ENCODE assay signal across 7 cellular contexts in genomic region chr19:32224371-32225244, GRCh38.
A peak's percentile ranks its signal among the peaks of the same experiment; 100 is the strongest.
DNase-seq lines count a peak whose midpoint lies in the region; ATAC-seq and TF ChIP-seq lines count a peak whose summit lies in the region.

No MANE protein-coding gene starts in this region.

- TF ChIP-seq CTCF in GM12864 (IDR thresholded peaks at IDR 0.05; ENCODE audit: low read depth, low read length, missing control alignments) (peak; percentile 86), RWPE2 (IDR thresholded peaks at IDR 0.05; ENCODE audit: poor library complexity, severe bottlenecking) (peak; percentile 95), progenitor cell of endocrine pancreas (IDR thresholded peaks at IDR 0.05; ENCODE audit: unreplicated experiment) (peak; percentile 100), vagina (IDR thresholded peaks at IDR 0.05) (peak; percentile 95 to 96 (median 96))

- H3K27ac ChIP-seq in RWPE2 (ENCODE audit: poor library complexity, severe bottlenecking) (no peak overlapping the region), vagina (no peak overlapping the region)

- H3K4me1 Mint-ChIP-seq in activated naive CD4-positive, alpha-beta T cell treated with anti-CD3 and anti-CD28 coated beads for 36 hours (ENCODE audit: low read depth) = peaks cover 14% of the 10 kb centered on the region
- H3K4me1 Mint-ChIP-seq in progenitor cell of endocrine pancreas (ENCODE audit: low read depth) = peaks cover 5% of the 10 kb centered on the region

- peak; percentile 72 for ATAC-seq in HG02973 (IDR thresholded peaks at IDR 0.05; ENCODE audit: unreplicated experiment)
- ATAC-seq in RWPE2 (ENCODE audit: low read depth) = peak; percentile 72
- ATAC-seq in Right ventricle myocardium superior (ENCODE audit: poor library complexity) = peak; percentile 98

- intact Hi-C loops in activated naive CD4-positive, alpha-beta T cell treated with anti-CD3 and anti-CD28 coated beads for 36 hours (cut with micrococcal nuclease) = loop anchor here (2.0 to 10.0 kb wide), 6 partner anchors 180 to 1557 kb away; no protein-coding TSS in a partner anchor
- intact Hi-C loops in Right ventricle myocardium superior (cut with DNase I) = loop anchor here (5.0 to 10.0 kb wide), 2 partner anchors 550 to 1537 kb away; no protein-coding TSS in a partner anchor
- intact Hi-C loops in vagina (cut with DNase I) = loop anchor here (10.0 kb wide), 1 partner anchor 1540 kb away; no protein-coding TSS in a partner anchor

- H3K36me3 ChIP-seq in RWPE2 (ENCODE audit: low read depth) = no peaks in the 10 kb centered on the region
- H3K36me3 ChIP-seq in vagina = no peaks in the 10 kb centered on the region

- no peaks in the 10 kb centered on the region for H3K36me3 Mint-ChIP-seq in activated naive CD4-positive, alpha-beta T cell treated with anti-CD3 and anti-CD28 coated beads for 36 hours (ENCODE audit: low read depth)
- H3K36me3 Mint-ChIP-seq in progenitor cell of endocrine pancreas (ENCODE audit: insufficient read depth) = no peaks in the 10 kb centered on the region

- H3K4me1 ChIP-seq in RWPE2 (ENCODE audit: insufficient read depth, poor library complexity, severe bottlenecking) = no peaks in the 10 kb centered on the region
- peaks cover 4% of the 10 kb centered on the region for H3K4me1 ChIP-seq in vagina

- no peak for TF ChIP-seq POLR2A in vagina (IDR thresholded peaks at IDR 0.05)

- peaks cover 20% of the 10 kb centered on the region for H3K27me3 ChIP-seq in RWPE2 (ENCODE audit: insufficient read depth, poor library complexity, severe bottlenecking)
- no peaks in the 10 kb centered on the region for H3K27me3 ChIP-seq in vagina

- H3K27me3 Mint-ChIP-seq in activated naive CD4-positive, alpha-beta T cell treated with anti-CD3 and anti-CD28 coated beads for 36 hours (ENCODE audit: low read depth) = peaks cover 36% of the 10 kb centered on the region
- H3K27me3 Mint-ChIP-seq in progenitor cell of endocrine pancreas = peaks cover 66% of the 10 kb centered on the region

- H3K9me3 ChIP-seq in RWPE2 (ENCODE audit: severe bottlenecking) = no peaks in the 10 kb centered on the region
- no peaks in the 10 kb centered on the region for H3K9me3 ChIP-seq in vagina

- DNase-seq in GM12864 (ENCODE audit: low read depth) (no peak), RWPE2 (ENCODE audit: low spot score) (no peak), Right ventricle myocardium superior (peak; percentile 74), progenitor cell of endocrine pancreas (ENCODE audit: low spot score, unreplicated experiment) (peak; percentile 62), vagina (ENCODE audit: extremely low spot score in 2 of 2) (no peak)
- peak; percentile 54 for DNase-seq in activated naive CD4-positive, alpha-beta T cell treated with anti-CD3 and anti-CD28 coated beads for 36 hours

- H3K9me3 Mint-ChIP-seq in activated naive CD4-positive, alpha-beta T cell treated with anti-CD3 and anti-CD28 coated beads for 36 hours = no peaks in the 10 kb centered on the region
- no peaks in the 10 kb centered on the region for H3K9me3 Mint-ChIP-seq in progenitor cell of endocrine pancreas (ENCODE audit: low read depth)

- CTCF ChIA-PET in activated naive CD4-positive, alpha-beta T cell treated with anti-CD3 and anti-CD28 coated beads for 36 hours (lab: Charles Lee) = interaction anchor here (0.6 to 2.5 kb wide), 15 partner anchors 11 to 1746 kb away, joined by 3 to 15 read pairs (median 3); no protein-coding TSS in a partner anchor

- H3K4me3 ChIP-seq in GM12864 (ENCODE audit: low read depth, low read length) (no peak overlapping the region), RWPE2 (ENCODE audit: severe bottlenecking) (no peak overlapping the region), vagina (no peak overlapping the region)

- H3K4me3 Mint-ChIP-seq in activated naive CD4-positive, alpha-beta T cell treated with anti-CD3 and anti-CD28 coated beads for 36 hours = peak overlapping the region; percentile 62
- H3K4me3 Mint-ChIP-seq in progenitor cell of endocrine pancreas (ENCODE audit: low read depth) = peak overlapping the region; percentile 66

- no peak overlapping the region for H3K27ac Mint-ChIP-seq in activated naive CD4-positive, alpha-beta T cell treated with anti-CD3 and anti-CD28 coated beads for 36 hours
- no peak overlapping the region for H3K27ac Mint-ChIP-seq in progenitor cell of endocrine pancreas

Comparison
In these comparisons a context has a peak if more than half of its experiments do, and no peak if none do; other contexts are left out.
1. DNase-seq: peak in activated naive CD4-positive, alpha-beta T cell treated with anti-CD3 and anti-CD28 coated beads for 36 hours (single experiment), Right ventricle myocardium superior (single experiment) and progenitor cell of endocrine pancreas (single experiment); none in GM12864 (single experiment), RWPE2 (single experiment) and vagina (0 of 2).
2. Peak in every context shown above with its lines, with median percentiles within 50 percentile points of each other: CTCF ChIP-seq and ATAC-seq.